9 cellular contexts compared by ENCODE assay signal in the genomic region with DNA sequence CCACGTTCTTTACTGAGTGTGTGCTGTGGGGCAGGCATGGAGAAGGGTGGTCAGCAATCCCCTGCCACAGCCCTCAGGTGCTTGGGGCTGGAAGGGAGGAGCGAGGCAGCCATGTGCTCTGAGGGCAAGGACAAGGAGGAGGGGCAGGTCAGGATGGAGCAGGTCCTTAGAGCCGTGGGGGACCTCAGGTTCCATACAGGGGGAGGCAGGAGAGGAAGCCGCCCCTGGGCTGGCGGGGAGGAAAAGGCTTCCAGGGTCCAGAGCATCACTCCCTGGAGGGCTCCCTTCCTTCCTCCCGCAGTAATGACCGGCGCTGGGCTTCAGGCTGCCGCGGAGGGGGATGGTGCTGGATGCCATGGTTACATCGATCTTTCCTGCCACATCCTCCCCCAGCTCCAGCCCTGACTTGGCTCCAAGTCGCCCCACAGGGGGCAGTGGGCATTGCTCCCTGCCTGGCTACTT. TPM values are rescaled to one million over a fixed set of nuclear protein-coding genes. Genes with fewer than 3 reads are reported as not detected.
DNase-seq lines count a peak whose midpoint lies in the region; ATAC-seq, FAIRE-seq and TF ChIP-seq lines count a peak whose summit lies in the region.
"Had no signal": no experiment of that assay in that cellular context is flagged by ENCODE, and none has a peak within 500 bp of the region (broad histone marks: within the 10 kb centered on the region; RNA-seq: fewer than 3 reads in every experiment).

No MANE protein-coding gene starts in this region.

- no peak for FAIRE-seq in H1 (lab: Jason Lieb, UNC)

- ATAC-seq in natural killer cell (no peak), GM19324 (IDR thresholded peaks at IDR 0.05; ENCODE audit: low FRiP score, unreplicated experiment) (no peak), HG02798 (IDR thresholded peaks at IDR 0.05; ENCODE audit: poor library complexity, unreplicated experiment) (no peak), aorta (ENCODE audit: low FRiP score) (no peak)

- H3K36me3 ChIP-seq in BE2C (no peaks in the 10 kb centered on the region), Karpas-422 (ENCODE audit: insufficient read depth, low read length) (no peaks in the 10 kb centered on the region), H1 (ENCODE audit: control insufficient read depth in 2 of 4, insufficient read depth in 4 of 4, low read length in 3 of 4) (peaks cover 0 to 13% (median 2%) of the 10 kb centered on the region in 4 experiments; a peak in 4 of 8 replicates), ovary (no peaks in the 10 kb centered on the region), aorta (ENCODE audit: control insufficient read depth in 1 of 2, insufficient read depth in 2 of 2, low read length in 1 of 2) (no peaks in the 10 kb centered on the region)

- H3K56ac ChIP-seq in H1 (replicated peaks; ENCODE audit: insufficient read length, low read depth, low read length): peak overlapping the region; percentile 87

- H3K4me3 ChIP-seq in BE2C (ENCODE audit: low read depth, low read length) (peak overlapping the region; percentile 62), Karpas-422 (ENCODE audit: low read length) (peak overlapping the region; percentile 73), H1 (ENCODE audit: extremely low read depth in 1 of 4, insufficient read depth in 2 of 4, low read depth in 3 of 4, low read length in 4 of 4) (peak overlapping the region; percentile 32 to 65 (median 45); a peak in 7 of 8 replicates), ovary (no peak overlapping the region), aorta (ENCODE audit: low read length in 2 of 2) (no peak overlapping the region)

- peaks cover 10 to 22% of the 10 kb centered on the region in 2 donors for H3K4me1 Mint-ChIP-seq in natural killer cell

- CTCF ChIA-PET in H1 (lab: Charles Lee; ENCODE audit: partially characterized antibody): interaction anchor here (0.7 to 1.9 kb wide), 3 partner anchors 10 to 331 kb away, joined by 3 to 6 read pairs (median 3); no protein-coding TSS in a partner anchor

- H3K9me3 ChIP-seq in BE2C (no peaks in the 10 kb centered on the region), Karpas-422 (ENCODE audit: low read length) (no peaks in the 10 kb centered on the region), H1 (ENCODE audit: insufficient read depth in 2 of 2, low read depth in 1 of 2, low read length in 1 of 2) (no peaks in the 10 kb centered on the region), ovary (no peaks in the 10 kb centered on the region), aorta (ENCODE audit: control insufficient read depth, low read length) (no peaks in the 10 kb centered on the region)

- H4K5ac ChIP-seq in H1 (ENCODE audit: insufficient read length, low read depth, low read length): peak overlapping the region; percentile 68

- H3K4me2 ChIP-seq in Karpas-422 (ENCODE audit: low read depth, low read length, poor library complexity, severe bottlenecking): peak overlapping the region; percentile 72
- peak overlapping the region; percentile 76 to 95 for H3K4me2 ChIP-seq in H1 (ENCODE audit: insufficient read depth in 1 of 2, low read depth in 2 of 2, low read length in 2 of 2)

- peak overlapping the region; percentile 52; the same call in 1 of the 2 replicates for H2BK12ac ChIP-seq in H1 (ENCODE audit: low read depth, low read length)

- TF ChIP-seq RAD21 in H1 (IDR thresholded peaks at IDR 0.05 in 1 of 2, conservative IDR thresholded peaks at IDR 0.05 in 1 of 2; ENCODE audit: low read depth in 2 of 2, low read length in 2 of 2): no peak

- H2AFZ ChIP-seq in Karpas-422 (ENCODE audit: low read length): peak overlapping the region; percentile 82
- H2AFZ ChIP-seq in H1 (ENCODE audit: low read length): 0 out of 2 replicates have a peak overlapping the region, but pooled peaks have one; percentile 67

- H4K20me1 ChIP-seq in Karpas-422 (ENCODE audit: insufficient read depth, low read depth, low read length) (no peaks in the 10 kb centered on the region), H1 (replicated peaks in 1 of 2; ENCODE audit: control insufficient read depth in 1 of 2, insufficient read depth in 2 of 2, low read length in 2 of 2) (peaks cover under 1 to 15% of the 10 kb centered on the region in 2 experiments)

- H3K23me2 ChIP-seq in H1 (ENCODE audit: low read depth, low read length): peaks cover 13% of the 10 kb centered on the region

- H3K9me2 ChIP-seq in Karpas-422 (replicated peaks; ENCODE audit: insufficient read depth, low read length): no peaks in the 10 kb centered on the region

- no peak overlapping the region for H3K14ac ChIP-seq in H1 (ENCODE audit: insufficient read length)

- peak overlapping the region; percentile 42 for H3K4me3 Mint-ChIP-seq in natural killer cell

- H3K23ac ChIP-seq in H1 (ENCODE audit: insufficient read length): no peak overlapping the region

- no peaks in the 10 kb centered on the region for H3K9me3 Mint-ChIP-seq in natural killer cell

- peaks cover 7% of the 10 kb centered on the region for H3K79me1 ChIP-seq in H1 (ENCODE audit: low read depth, low read length)

- no peaks in the 10 kb centered on the region for H3K27me3 ChIP-seq in BE2C
- H3K27me3 ChIP-seq in Karpas-422 (ENCODE audit: low read length): no peaks in the 10 kb centered on the region
- no peaks in the 10 kb centered on the region; a peak in 3 of 7 replicates for H3K27me3 ChIP-seq in H1 (replicated peaks in 1 of 4; ENCODE audit: control insufficient read depth in 3 of 4, extremely low read depth in 1 of 4, insufficient read depth in 3 of 4, low read length in 3 of 4)
- no peaks in the 10 kb centered on the region for H3K27me3 ChIP-seq in ovary
- H3K27me3 ChIP-seq in aorta (ENCODE audit: control insufficient read depth in 1 of 2, insufficient read depth in 2 of 2, low read length in 1 of 2): no peaks in the 10 kb centered on the region

- H2BK15ac ChIP-seq in H1 (ENCODE audit: low read length): peak overlapping the region; percentile 67

- DNase-seq in BE2C: peak; percentile 50
- DNase-seq in Karpas-422: no peak
- no peak for DNase-seq in H1 (ENCODE audit: low read depth in 1 of 2, low spot score in 2 of 2)
- DNase-seq in natural killer cell: no peak
- DNase-seq in ovary: no peak
- DNase-seq in aorta: no peak

- TF ChIP-seq POLR2A in H1 (IDR thresholded peaks at IDR 0.05; ENCODE audit: control extremely low read depth in 1 of 2, low read depth in 2 of 2, low read length in 2 of 2) (no peak; a peak in 2 of 3 replicates), ovary (IDR thresholded peaks at IDR 0.05) (no peak)

- peak overlapping the region; percentile 26; the same call in 1 of the 2 replicates for H2AK5ac ChIP-seq in H1 (ENCODE audit: low read depth, low read length)

- H4K8ac ChIP-seq in H1 (ENCODE audit: extremely low read depth, insufficient read depth, low read length): peak overlapping the region; percentile 80; the same call in 1 of the 2 replicates

- no peak for TF ChIP-seq EP300 in H1 (IDR thresholded peaks at IDR 0.05; ENCODE audit: borderline replicate concordance in 1 of 2, low read depth in 2 of 2, low read length in 2 of 2)
- no peak for TF ChIP-seq EP300 in ovary (IDR thresholded peaks at IDR 0.05)

- H2BK5ac ChIP-seq in H1 (ENCODE audit: low read depth, low read length): peak overlapping the region; percentile 86; the same call in 1 of the 2 replicates

- H3K18ac ChIP-seq in H1 (ENCODE audit: extremely low read depth, low read length): peak overlapping the region; percentile 26

- H3K4me1 ChIP-seq in BE2C (peaks cover 15% of the 10 kb centered on the region), Karpas-422 (ENCODE audit: low read length) (peaks cover 9% of the 10 kb centered on the region), H1 (replicated peaks in 1 of 4; ENCODE audit: control insufficient read depth in 3 of 4, insufficient read depth in 4 of 4, low read length in 3 of 4) (peaks cover 2 to 27% (median 20%) of the 10 kb centered on the region in 4 experiments), ovary (ENCODE audit: insufficient read depth) (peaks cover 8% of the 10 kb centered on the region), aorta (ENCODE audit: control insufficient read depth in 1 of 2, insufficient read depth in 2 of 2, low read length in 2 of 2) (no peaks in the 10 kb centered on the region)
- H3K4me1 ChIP-seq: foreskin keratinocyte had no signal

- POLR2A ChIA-PET in H1 (lab: Charles Lee; ENCODE audit: partially characterized antibody): interaction anchor here (1.3 kb wide), 1 partner anchor 9 kb away, joined by 6 read pairs; no protein-coding TSS in a partner anchor

- peaks cover 35 to 37% of the 10 kb centered on the region in 2 donors for H3K27me3 Mint-ChIP-seq in natural killer cell (ENCODE audit: low read depth in 2 of 2)

- H2BK120ac ChIP-seq in H1 (replicated peaks; ENCODE audit: low read depth, low read length): peak overlapping the region; percentile 47

- intact Hi-C loops in natural killer cell (cut with micrococcal nuclease): no loop called here
- intact Hi-C loops in ovary (cut with DNase I): no loop called here
- intact Hi-C loops in aorta (cut with DNase I): no loop called here

- no peaks in the 10 kb centered on the region for H3K36me3 Mint-ChIP-seq in natural killer cell

- WGBS in H1 (ENCODE audit: extremely low coverage in 1 of 2, insufficient coverage in 1 of 2, insufficient read length in 1 of 2, insufficient replicate concordance in 2 of 2, low coverage in 1 of 2, low lambda C conversion rate in 2 of 2, missing lambda C conversion rate in 1 of 2), 2 experiments: 13% methylated on average over 11 of the region's 12 CpGs; no CpG with 5 or more reads in 1 of the 2 experiments
- 21 to 25% (median 23%) methylated on average over 10 to 12 of the region's 12 CpGs for WGBS in ovary, 3 donors
- 20 to 23% methylated on average over 10 to 12 of the region's 12 CpGs for WGBS in aorta, 2 donors

- no peak overlapping the region for H3K27ac Mint-ChIP-seq in natural killer cell

- H2BK20ac ChIP-seq in H1 (ENCODE audit: low read length): 0 out of 2 replicates have a peak overlapping the region, but pooled peaks have one; percentile 17

- H4K91ac ChIP-seq in H1 (replicated peaks; ENCODE audit: insufficient read length, low read length): peak overlapping the region; percentile 98

- H3K9ac ChIP-seq in Karpas-422 (ENCODE audit: low read length) (peak overlapping the region; percentile 68), H1 (replicated peaks in 1 of 4; ENCODE audit: extremely low read depth in 1 of 4, low read depth in 3 of 4, low read length in 3 of 4) (peak overlapping the region in 3 of 4 experiments; percentile 20 to 61 (median 59); a peak in 6 of 7 replicates)

- no peaks in the 10 kb centered on the region for H3K79me2 ChIP-seq in Karpas-422 (ENCODE audit: low read length)
- peaks cover 0 to 7% of the 10 kb centered on the region in 2 experiments; a peak in 1 of 4 replicates for H3K79me2 ChIP-seq in H1 (ENCODE audit: control insufficient read depth in 1 of 2, insufficient read depth in 2 of 2, low read length in 2 of 2)

- no peak for TF ChIP-seq CTCF in BE2C (IDR thresholded peaks at IDR 0.05; ENCODE audit: low read depth, low read length)
- no peak for TF ChIP-seq CTCF in H1 (IDR thresholded peaks at IDR 0.05; ENCODE audit: control extremely low read depth in 1 of 3, insufficient read depth in 1 of 3, low read depth in 1 of 3, low read length in 3 of 3)
- no peak for TF ChIP-seq CTCF in natural killer cell (IDR thresholded peaks at IDR 0.05)
- no peak for TF ChIP-seq CTCF in ovary (IDR thresholded peaks at IDR 0.05)

- H3K27ac ChIP-seq in Karpas-422 (ENCODE audit: low read length) (no peak overlapping the region), H1 (ENCODE audit: low read depth, low read length) (0 out of 2 replicates have a peak overlapping the region, but pooled peaks have one; percentile 21), ovary (no peak overlapping the region), aorta (ENCODE audit: low read depth in 1 of 2, low read length in 2 of 2) (no peak overlapping the region)
- H3K27ac ChIP-seq: foreskin keratinocyte had no signal

- peak overlapping the region; percentile 55 for H3K4ac ChIP-seq in H1 (replicated peaks; ENCODE audit: insufficient read length, low read depth, low read length)

RNA-seq across cellular contexts. Expression of a gene that starts 6.6 kb away (rescaled TPM):
- polyA plus RNA-seq in BE2C (2012; ENCODE audit: insufficient read depth, insufficient read length, low read depth): 3.7 TPM
- not detected in 2 replicates for total RNA-seq in Karpas-422 (2014; rRNA removed; shearing (Covaris generic); ENCODE audit: low replicate concordance)
- total RNA-seq in H1 (2021; fragmentation: NEBNext Ultra II Directional; extraction: Animal tissue kit (Norgen Biotek cat#: 25700)): 19.9 and 23.0 TPM in 2 replicates
- polyA plus RNA-seq in H1 (2011; rRNA removed): 19.9 and 26.8 TPM in 2 replicates
- polyA plus RNA-seq in H1 (2011; cell fraction: cytosol; rRNA removed): 15.8 TPM
- polyA plus RNA-seq in H1 (2011; cell fraction: nucleus; rRNA removed): 41.1 TPM
- 13.0 to 18.4 TPM (median 16.4 TPM) in 4 replicates for polyA plus RNA-seq in H1 (2012, experiment 1 of 2)
- 13.4 TPM for polyA plus RNA-seq in H1 (2012, experiment 2 of 2)
- polyA plus RNA-seq in H1 (2013, experiment 1 of 2): 25.4 TPM
- polyA plus RNA-seq in H1 (2013, experiment 2 of 2): 20.1 TPM
- 16.4 and 22.5 TPM in 2 replicates for polyA minus RNA-seq in H1 (2011; rRNA and poly(A)+ RNA removed)
- 14.2 TPM for polyA minus RNA-seq in H1 (2011; cell fraction: cytosol; rRNA and poly(A)+ RNA removed)
- polyA minus RNA-seq in H1 (2011; cell fraction: nucleus; rRNA and poly(A)+ RNA removed): 20.2 TPM
- 1 to 10 TPM; 7.1 to 9.2 (median 7.2) TPM for total RNA-seq in natural killer cell
- total RNA-seq in ovary: 10 to 100 TPM in 1 of 7 donors, 1 to 10 TPM in 6; 1.0 to 13.5 (median 6.2) TPM
- 1 to 10 TPM; 2.4 to 3.1 TPM for polyA plus RNA-seq in ovary
- total RNA-seq in aorta: 1 to 10 TPM; 6.0 to 7.7 TPM
- polyA plus RNA-seq in aorta: 1 to 10 TPM; 1.3 to 1.6 TPM

Comparison
In these comparisons a context has a peak if more than half of its experiments do, and no peak if none do; other contexts are left out.
1. H3K4me3 ChIP-seq: peak in BE2C (single experiment), Karpas-422 (single experiment) and H1 (4 of 4); none in ovary (single experiment) and aorta (0 of 2).